In genomic region chr10:18647945-18648344, GRCh38 we compare ENCODE assay signal across 2 cellular contexts.
TF ChIP-seq lines count a peak whose summit lies in the region.

No MANE protein-coding gene starts in this region.

TF ChIP-seq in liver, 16 proteins besides CTCF, POLR2A, EP300 and RAD21 (continued from another document):
- TF ChIP-seq REST (IDR thresholded peaks at IDR 0.05) (no peak), FOXA1 (IDR thresholded peaks at IDR 0.05) (no peak), GABPA (IDR thresholded peaks at IDR 0.05 in 1 of 2, conservative IDR thresholded peaks at IDR 0.05 in 1 of 2) (no peak), ZBTB33 (IDR thresholded peaks at IDR 0.05) (no peak), HNF4A (conservative IDR thresholded peaks at IDR 0.05) (no peak), RXRA (IDR thresholded peaks at IDR 0.05) (no peak), YY1 (IDR thresholded peaks at IDR 0.05) (no peak), TAF1 (conservative IDR thresholded peaks at IDR 0.05) (no peak), HNF4G (IDR thresholded peaks at IDR 0.05) (no peak), EGR1 (IDR thresholded peaks at IDR 0.05; ENCODE audit: low read depth in 2 of 2) (no peak)
- TF ChIP-seq, protein P1, sequence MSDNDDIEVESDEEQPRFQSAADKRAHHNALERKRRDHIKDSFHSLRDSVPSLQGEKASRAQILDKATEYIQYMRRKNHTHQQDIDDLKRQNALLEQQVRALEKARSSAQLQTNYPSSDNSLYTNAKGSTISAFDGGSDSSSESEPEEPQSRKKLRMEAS (IDR thresholded peaks at IDR 0.05): no peak
TF ChIP-seq in liver: peak in this region for 0.

TF ChIP-seq in SK-N-SH treated with all-trans-retinoic acid at 6 μM for 48 hours, 23 proteins besides CTCF, POLR2A, EP300 and RAD21 (continued from another document):
- TF ChIP-seq, protein P2, sequence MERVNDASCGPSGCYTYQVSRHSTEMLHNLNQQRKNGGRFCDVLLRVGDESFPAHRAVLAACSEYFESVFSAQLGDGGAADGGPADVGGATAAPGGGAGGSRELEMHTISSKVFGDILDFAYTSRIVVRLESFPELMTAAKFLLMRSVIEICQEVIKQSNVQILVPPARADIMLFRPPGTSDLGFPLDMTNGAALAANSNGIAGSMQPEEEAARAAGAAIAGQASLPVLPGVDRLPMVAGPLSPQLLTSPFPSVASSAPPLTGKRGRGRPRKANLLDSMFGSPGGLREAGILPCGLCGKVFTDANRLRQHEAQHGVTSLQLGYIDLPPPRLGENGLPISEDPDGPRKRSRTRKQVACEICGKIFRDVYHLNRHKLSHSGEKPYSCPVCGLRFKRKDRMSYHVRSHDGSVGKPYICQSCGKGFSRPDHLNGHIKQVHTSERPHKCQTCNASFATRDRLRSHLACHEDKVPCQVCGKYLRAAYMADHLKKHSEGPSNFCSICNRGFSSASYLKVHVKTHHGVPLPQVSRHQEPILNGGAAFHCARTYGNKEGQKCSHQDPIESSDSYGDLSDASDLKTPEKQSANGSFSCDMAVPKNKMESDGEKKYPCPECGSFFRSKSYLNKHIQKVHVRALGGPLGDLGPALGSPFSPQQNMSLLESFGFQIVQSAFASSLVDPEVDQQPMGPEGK (CRISPR knock-in tag; IDR thresholded peaks at IDR 0.05; ENCODE audit: borderline replicate concordance): no peak
- TF ChIP-seq, protein P3, sequence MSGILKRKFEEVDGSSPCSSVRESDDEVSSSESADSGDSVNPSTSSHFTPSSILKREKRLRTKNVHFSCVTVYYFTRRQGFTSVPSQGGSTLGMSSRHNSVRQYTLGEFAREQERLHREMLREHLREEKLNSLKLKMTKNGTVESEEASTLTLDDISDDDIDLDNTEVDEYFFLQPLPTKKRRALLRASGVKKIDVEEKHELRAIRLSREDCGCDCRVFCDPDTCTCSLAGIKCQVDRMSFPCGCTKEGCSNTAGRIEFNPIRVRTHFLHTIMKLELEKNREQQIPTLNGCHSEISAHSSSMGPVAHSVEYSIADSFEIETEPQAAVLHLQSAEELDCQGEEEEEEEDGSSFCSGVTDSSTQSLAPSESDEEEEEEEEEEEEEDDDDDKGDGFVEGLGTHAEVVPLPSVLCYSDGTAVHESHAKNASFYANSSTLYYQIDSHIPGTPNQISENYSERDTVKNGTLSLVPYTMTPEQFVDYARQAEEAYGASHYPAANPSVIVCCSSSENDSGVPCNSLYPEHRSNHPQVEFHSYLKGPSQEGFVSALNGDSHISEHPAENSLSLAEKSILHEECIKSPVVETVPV (CRISPR knock-in tag; IDR thresholded peaks at IDR 0.05): no peak
- TF ChIP-seq ZNF8 (CRISPR knock-in tag; IDR thresholded peaks at IDR 0.05) (no peak), TSHZ2 (CRISPR knock-in tag; IDR thresholded peaks at IDR 0.05) (no peak), ZFP30 (CRISPR knock-in tag; IDR thresholded peaks at IDR 0.05) (no peak), TOX (CRISPR knock-in tag; IDR thresholded peaks at IDR 0.05; ENCODE audit: borderline replicate concordance) (no peak), ESRRG (CRISPR knock-in tag; IDR thresholded peaks at IDR 0.05) (no peak), RARB (CRISPR knock-in tag; IDR thresholded peaks at IDR 0.05) (no peak), PPARA (CRISPR knock-in tag; IDR thresholded peaks at IDR 0.05; ENCODE audit: borderline replicate concordance) (no peak), BACH2 (CRISPR knock-in tag; IDR thresholded peaks at IDR 0.05; ENCODE audit: borderline replicate concordance) (no peak), ARNTL (CRISPR knock-in tag; IDR thresholded peaks at IDR 0.05; ENCODE audit: borderline replicate concordance, low read depth) (no peak)
